9 cellular contexts compared by ENCODE assay signal in the genomic region with DNA sequence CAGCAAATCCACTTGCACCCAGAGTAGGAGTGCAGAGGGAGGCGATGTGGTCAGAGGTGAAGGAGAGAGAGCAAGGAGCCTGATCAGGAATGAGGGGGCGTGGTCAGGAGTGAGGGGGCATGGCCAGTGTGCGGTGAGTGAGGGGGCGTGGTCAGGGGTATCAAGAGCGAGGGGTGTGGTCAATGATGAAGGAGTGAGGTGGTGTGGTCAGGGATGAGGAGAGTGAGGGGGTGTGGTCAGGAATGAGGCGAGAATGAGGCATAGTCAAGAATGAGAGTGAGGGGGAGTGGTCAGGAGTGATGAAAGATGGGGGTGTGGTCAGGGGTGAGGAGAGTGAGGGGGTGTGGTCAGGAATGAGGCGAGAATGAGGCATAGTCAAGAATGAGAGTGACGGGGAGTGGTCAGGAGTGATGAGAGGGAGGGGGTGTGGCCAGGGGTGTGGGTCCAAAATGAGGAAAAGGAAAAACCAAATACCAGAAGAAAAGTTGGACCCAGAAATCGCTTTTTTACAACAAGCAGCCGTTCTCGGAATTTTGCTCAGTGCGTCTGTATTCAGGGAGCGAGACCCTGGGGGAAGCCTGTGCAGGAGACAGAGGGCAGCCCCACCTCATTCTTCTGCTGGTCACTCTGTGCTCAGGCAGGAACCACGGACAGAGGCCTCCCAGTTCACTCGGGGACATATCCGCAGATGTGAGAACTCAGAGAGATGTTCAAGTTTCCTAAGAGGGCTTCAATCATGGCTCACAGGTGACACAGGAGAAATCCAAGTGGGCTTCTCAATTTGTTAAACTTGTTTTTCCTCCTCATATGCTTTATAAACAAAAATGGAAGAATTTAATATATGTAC. TPM values are rescaled to one million over a fixed set of nuclear protein-coding genes. Genes with fewer than 3 reads are reported as not detected.
A peak's percentile ranks its signal among the peaks of the same experiment; 100 is the strongest.
DNase-seq lines count a peak whose midpoint lies in the region; ATAC-seq and TF ChIP-seq lines count a peak whose summit lies in the region.
"Had no signal": no experiment of that assay in that cellular context is flagged by ENCODE, and none has a peak within 500 bp of the region (broad histone marks: within the 10 kb centered on the region; RNA-seq: fewer than 3 reads in every experiment).

No MANE protein-coding gene starts in this region.

- H3K4me1 ChIP-seq in HUES6 (ENCODE audit: control insufficient read depth, insufficient read depth, low read length) (peaks cover 6% of the 10 kb centered on the region; the same call in 1 of the 2 replicates), mesenchymal stem cell (ENCODE audit: control insufficient read depth, insufficient read depth, low read depth, low read length) (peaks cover 2% of the 10 kb centered on the region)

- H2BK15ac ChIP-seq in mesenchymal stem cell (ENCODE audit: low read depth, poor library complexity, severe bottlenecking), result no peak overlapping the region

- H2BK12ac ChIP-seq in mesenchymal stem cell (ENCODE audit: low read length in 2 of 2), result no peak overlapping the region

- DNase-seq in CD14-positive monocyte (ENCODE audit: low spot score) (peak; percentile 73), brain microvascular endothelial cell (peak; percentile 12), mesenchymal stem cell (peak; percentile 57), C1 segment of cervical spinal cord (lab: John Stamatoyannopoulos, UW) (no peak), SHP77 (lab: John Stamatoyannopoulos, UW) (no peak)

- no peak overlapping the region for H3K18ac ChIP-seq in mesenchymal stem cell (ENCODE audit: low read depth in 1 of 2, low read length in 2 of 2)

- in situ Hi-C loops in brain microvascular endothelial cell (cut with HindIII; ENCODE audit: low pct_ligation_motif_present, low sequenced_read_pairs), result no loop called here

- H3K9me3 Mint-ChIP-seq in CD14-positive monocyte, result peaks cover 0 to 2% (median 0%) of the 10 kb centered on the region in 7 donors
- H3K9me3 Mint-ChIP-seq: natural killer cell treated with Interleukin-12 subunit alpha and Interleukin-12 subunit beta and Interleukin-15 and Interleukin-18, amount 100 ng/mL, for 72 hours had no signal

- no peak overlapping the region for H4K91ac ChIP-seq in mesenchymal stem cell (ENCODE audit: low read length)

- H3K4me3 ChIP-seq in HUES6 (ENCODE audit: low read depth, low read length) (peak overlapping the region; percentile 63), brain microvascular endothelial cell (ENCODE audit: low read depth, low read length) (no peak overlapping the region), mesenchymal stem cell (ENCODE audit: insufficient read depth in 1 of 2, low read depth in 1 of 2, low read length in 2 of 2) (peak overlapping the region in 1 of 2 experiments; percentile 13)

- H3K4me2 ChIP-seq in mesenchymal stem cell (ENCODE audit: low read length, poor library complexity, severe bottlenecking), result no peak overlapping the region

- H3K36me3 ChIP-seq in HUES6 (ENCODE audit: control insufficient read depth, insufficient read depth, low read length), result no peaks in the 10 kb centered on the region
- no peaks in the 10 kb centered on the region for H3K36me3 ChIP-seq in brain microvascular endothelial cell (replicated peaks)
- H3K36me3 ChIP-seq in mesenchymal stem cell (ENCODE audit: control insufficient read depth in 1 of 2, insufficient read depth in 2 of 2, low read depth in 1 of 2, low read length in 2 of 2), result no peaks in the 10 kb centered on the region

- H3K27me3 ChIP-seq in HUES6 (ENCODE audit: control insufficient read depth, insufficient read depth, low read length) (no peaks in the 10 kb centered on the region), brain microvascular endothelial cell (replicated peaks) (no peaks in the 10 kb centered on the region), mesenchymal stem cell (ENCODE audit: control insufficient read depth in 1 of 2, insufficient read depth in 1 of 2, low read length in 2 of 2) (peaks cover 0 to 47% of the 10 kb centered on the region in 2 experiments)

- ATAC-seq in GM18867 (IDR thresholded peaks at IDR 0.05; ENCODE audit: unreplicated experiment) (no peak), GM21723 (IDR thresholded peaks at IDR 0.05; ENCODE audit: unreplicated experiment) (no peak)

- peak overlapping the region; percentile 73 to 78 for H3K4me3 Mint-ChIP-seq in CD14-positive monocyte
- H3K4me3 Mint-ChIP-seq: natural killer cell treated with Interleukin-12 subunit alpha and Interleukin-12 subunit beta and Interleukin-15 and Interleukin-18, amount 100 ng/mL, for 72 hours had no signal

- H3K23ac ChIP-seq in mesenchymal stem cell (ENCODE audit: low read length in 2 of 2), result no peak overlapping the region

- no peak overlapping the region for H2BK5ac ChIP-seq in mesenchymal stem cell (ENCODE audit: low read depth, low read length, poor library complexity, severe bottlenecking)

- 20% methylated on average over 16 of the region's 16 CpGs for WGBS in mesenchymal stem cell

- no peak overlapping the region for H2AFZ ChIP-seq in mesenchymal stem cell (ENCODE audit: low read depth, low read length)

- peaks cover 2 to 27% (median 26%) of the 10 kb centered on the region in 3 donors for H3K27me3 Mint-ChIP-seq in CD14-positive monocyte (ENCODE audit: low read depth in 3 of 3)

- H3K27ac Mint-ChIP-seq in CD14-positive monocyte, result peak overlapping the region; percentile 63 to 82 (median 70)
- H3K27ac Mint-ChIP-seq: natural killer cell treated with Interleukin-12 subunit alpha and Interleukin-12 subunit beta and Interleukin-15 and Interleukin-18, amount 100 ng/mL, for 72 hours had no signal

- no peak overlapping the region for H4K8ac ChIP-seq in mesenchymal stem cell (ENCODE audit: low read length)

- H3K4ac ChIP-seq in mesenchymal stem cell (ENCODE audit: low read depth in 1 of 2, low read length in 2 of 2), result no peak overlapping the region

- H3K4me1 Mint-ChIP-seq in CD14-positive monocyte, result peaks cover 11% of the 10 kb centered on the region

- no peaks in the 10 kb centered on the region for H3K79me1 ChIP-seq in mesenchymal stem cell (replicated peaks; ENCODE audit: low read length, poor library complexity, severe bottlenecking)

- intact Hi-C loops in CD14-positive monocyte (cut with micrococcal nuclease), result no loop called here

- H2AK5ac ChIP-seq in mesenchymal stem cell (ENCODE audit: low read length, severe bottlenecking), result no peak overlapping the region

- no peak overlapping the region for H3K27ac ChIP-seq in HUES6 (ENCODE audit: low read depth, low read length)
- H3K27ac ChIP-seq in brain microvascular endothelial cell, result no peak overlapping the region
- H3K27ac ChIP-seq in mesenchymal stem cell (ENCODE audit: low read length, poor library complexity, severe bottlenecking), result no peak overlapping the region

- no peaks in the 10 kb centered on the region for H3K36me3 Mint-ChIP-seq in CD14-positive monocyte
- H3K36me3 Mint-ChIP-seq: natural killer cell treated with Interleukin-12 subunit alpha and Interleukin-12 subunit beta and Interleukin-15 and Interleukin-18, amount 100 ng/mL, for 72 hours had no signal

- TF ChIP-seq CTCF in CD14-positive monocyte (IDR thresholded peaks at IDR 0.05) (no peak), brain microvascular endothelial cell (IDR thresholded peaks at IDR 0.05; ENCODE audit: low read depth, low read length, missing control alignments) (no peak)

- peaks cover 21% of the 10 kb centered on the region; the same call in 1 of the 2 replicates for H3K9me3 ChIP-seq in HUES6 (ENCODE audit: control insufficient read depth, insufficient read depth, low read depth, low read length)
- no peaks in the 10 kb centered on the region for H3K9me3 ChIP-seq in mesenchymal stem cell (ENCODE audit: control insufficient read depth, low read length)

- no peak overlapping the region for H2BK120ac ChIP-seq in mesenchymal stem cell (ENCODE audit: low read depth, low read length)

- no peak overlapping the region for H3K14ac ChIP-seq in mesenchymal stem cell (ENCODE audit: low read length in 2 of 2)

- H3K9ac ChIP-seq in HUES6 (ENCODE audit: low read length) (peak overlapping the region; percentile 16), mesenchymal stem cell (ENCODE audit: low read length) (peak overlapping the region; percentile 45)

RNA-seq across cellular contexts. Expression of gene MAGEA1, which starts 47.5 kb away (rescaled TPM):
- polyA plus RNA-seq in CD14-positive monocyte, result not detected
- not detected for polyA plus RNA-seq in mesenchymal stem cell (2013, experiment 1 of 2)
- not detected for polyA plus RNA-seq in mesenchymal stem cell (2013, experiment 2 of 2)

Comparison
In these comparisons a context has a peak if more than half of its experiments do, and no peak if none do; other contexts are left out.
1. DNase-seq: peak in CD14-positive monocyte (single experiment), brain microvascular endothelial cell (single experiment) and mesenchymal stem cell (single experiment); none in C1 segment of cervical spinal cord (0 of 14) and SHP77 (0 of 2).